18 cellular contexts compared by ENCODE assay signal in the genomic region with DNA sequence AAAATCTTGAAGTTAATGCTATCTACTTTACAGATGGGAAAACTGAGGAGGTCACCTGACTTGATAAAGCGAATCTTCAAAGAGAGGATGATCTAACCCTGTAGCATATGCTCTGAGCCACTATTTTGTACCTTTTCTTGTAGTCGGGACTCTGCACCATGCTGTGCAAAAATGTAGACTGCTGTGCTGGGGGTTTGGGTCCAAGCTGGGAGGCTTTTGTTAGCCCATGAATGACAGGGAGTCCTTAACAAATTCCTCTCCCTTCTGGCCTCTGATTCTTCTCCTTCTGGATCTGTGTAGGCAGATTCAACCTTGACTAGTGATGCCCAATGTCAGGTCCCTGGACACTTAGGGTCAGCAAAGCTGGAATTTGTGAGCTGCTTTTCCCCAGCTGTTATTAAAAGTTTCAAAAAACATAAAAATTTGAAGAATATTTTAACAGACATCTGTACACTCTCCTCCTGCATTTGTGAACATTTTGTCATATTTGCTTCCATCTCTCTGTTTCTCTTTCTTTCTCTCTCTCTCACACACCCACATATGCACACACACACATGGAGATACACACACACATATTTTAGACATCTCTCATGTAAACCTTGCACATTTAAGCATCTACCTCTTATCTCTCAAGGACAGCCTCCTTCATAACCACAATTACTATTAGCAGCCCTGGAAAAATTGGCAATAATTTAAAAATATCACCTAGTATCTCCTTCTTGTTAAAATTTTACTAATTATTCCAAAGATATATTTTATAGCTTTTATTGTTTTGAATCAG.
"Had no signal": no experiment of that assay in that cellular context is flagged by ENCODE, and none has a peak within 500 bp of the region (broad histone marks: within the 10 kb centered on the region; RNA-seq: fewer than 3 reads in every experiment).

No MANE protein-coding gene starts in this region.

- H3K27ac Mint-ChIP-seq: immature natural killer cell had no signal

- H3K4me1 Mint-ChIP-seq: immature natural killer cell had no signal

- H3K4me3 Mint-ChIP-seq: immature natural killer cell, neural crest cell had no signal

- ATAC-seq: activated CD4-positive, CD25-positive, alpha-beta regulatory T cell treated with anti-CD3 and anti-CD28 coated beads, Interleukin-2, amount 50 U/mL, for 24 hours; left ventricle myocardium superior; psoas muscle; right cardiac atrium; stimulated activated naive CD8-positive, alpha-beta T cell treated with anti-CD3 and anti-CD28 coated beads, Interleukin-15, Interleukin-2, amounts not matched to agents 100 U/mL and 50 U/mL, for 24 hours had no signal

- H3K9me3 Mint-ChIP-seq: immature natural killer cell had no signal

- DNase-seq: activated CD8-positive, alpha-beta memory T cell treated with anti-CD3 and anti-CD28 coated beads for 24 hours; activated CD8-positive, alpha-beta memory T cell treated with anti-CD3 and anti-CD28 coated beads, Interleukin-2, amount 50 U/mL, for 48 hours; activated effector memory CD4-positive, alpha-beta T cell treated with Interleukin-2 at 50 U/mL for 16 hours; activated naive CD4-positive, alpha-beta T cell treated with anti-CD3 and anti-CD28 coated beads, Interleukin-2, amount 50 U/mL, for 16 hours; activated T-cell treated with anti-CD3 and anti-CD28 coated beads, Interleukin-2, amount 50 U/mL, for 48 hours; cortex of kidney; effector CD4-positive, alpha-beta T cell; esophagus squamous epithelium; immature natural killer cell; left ventricle myocardium superior; ovary; psoas muscle; right cardiac atrium; stimulated activated naive CD8-positive, alpha-beta T cell treated with anti-CD3 and anti-CD28 coated beads, Interleukin-15, Interleukin-2, amounts not matched to agents 100 U/mL and 50 U/mL, for 24 hours; substantia nigra; tibial artery had no signal
